ENCODE assay signal across 7 cellular contexts in genomic region chr11:64060263-64060860, GRCh38. TPM values are rescaled to one million over a fixed set of nuclear protein-coding genes. Genes with fewer than 3 reads are reported as not detected.
DNase-seq lines count a peak whose midpoint lies in the region; ATAC-seq lines count a peak whose summit lies in the region.

No MANE protein-coding gene starts in this region.

- peaks cover 2% of the 10 kb centered on the region; the same call in 1 of the 2 replicates for H3K4me1 ChIP-seq in iPS DF 6.9 (ENCODE audit: control insufficient read depth, insufficient read depth, low read length)

- no peaks in the 10 kb centered on the region for H3K9me3 Mint-ChIP-seq in activated T-helper 1 cell treated with anti-CD3 and anti-CD28 coated beads, Interleukin-12 subunit alpha, Interleukin-12 subunit beta, Interleukin-2, Interleukin-4 antibody, amounts not matched to agents 30 ng/mL and 10 ng/mL and 1 ng/mL, durations not matched to agents 14 hours and 24 hours and 36 hours
- H3K9me3 Mint-ChIP-seq in stimulated activated effector memory CD8-positive, alpha-beta T cell treated with anti-CD3 and anti-CD28 coated beads, Interleukin-12 subunit alpha, Interleukin-12 subunit beta, amount 100 ng/mL, for 72 hours: no peaks in the 10 kb centered on the region

- WGBS in iPS DF 6.9 (ENCODE audit: insufficient coverage, insufficient read length): no CpG with 5 or more reads among the region's 35 CpGs

- ATAC-seq in stimulated activated effector memory CD8-positive, alpha-beta T cell treated with anti-CD3 and anti-CD28 coated beads, Interleukin-12 subunit alpha, Interleukin-12 subunit beta, amount 100 ng/mL, for 72 hours: no peak
- ATAC-seq in GM19463 (IDR thresholded peaks at IDR 0.05; ENCODE audit: unreplicated experiment): no peak

- H3K36me3 ChIP-seq in H7 (replicated peaks; ENCODE audit: control insufficient read depth, insufficient read depth, low read length) (no peaks in the 10 kb centered on the region), iPS DF 6.9 (ENCODE audit: control insufficient read depth, insufficient read depth, low read length) (no peaks in the 10 kb centered on the region; the same call in 1 of the 2 replicates)

- H3K27me3 Mint-ChIP-seq in activated T-helper 1 cell treated with anti-CD3 and anti-CD28 coated beads, Interleukin-12 subunit alpha, Interleukin-12 subunit beta, Interleukin-2, Interleukin-4 antibody, amounts not matched to agents 30 ng/mL and 10 ng/mL and 1 ng/mL, durations not matched to agents 14 hours and 24 hours and 36 hours (ENCODE audit: insufficient read depth): peaks cover 13% of the 10 kb centered on the region

- peaks cover 5% of the 10 kb centered on the region for H3K4me1 Mint-ChIP-seq in activated T-helper 1 cell treated with anti-CD3 and anti-CD28 coated beads, Interleukin-12 subunit alpha, Interleukin-12 subunit beta, Interleukin-2, Interleukin-4 antibody, amounts not matched to agents 30 ng/mL and 10 ng/mL and 1 ng/mL, durations not matched to agents 14 hours and 24 hours and 36 hours (ENCODE audit: low read depth)
- peaks cover 20% of the 10 kb centered on the region for H3K4me1 Mint-ChIP-seq in stimulated activated effector memory CD8-positive, alpha-beta T cell treated with anti-CD3 and anti-CD28 coated beads, Interleukin-12 subunit alpha, Interleukin-12 subunit beta, amount 100 ng/mL, for 72 hours

- peaks cover 2% of the 10 kb centered on the region for H3K36me3 Mint-ChIP-seq in activated T-helper 1 cell treated with anti-CD3 and anti-CD28 coated beads, Interleukin-12 subunit alpha, Interleukin-12 subunit beta, Interleukin-2, Interleukin-4 antibody, amounts not matched to agents 30 ng/mL and 10 ng/mL and 1 ng/mL, durations not matched to agents 14 hours and 24 hours and 36 hours (ENCODE audit: low read depth)
- H3K36me3 Mint-ChIP-seq in stimulated activated effector memory CD8-positive, alpha-beta T cell treated with anti-CD3 and anti-CD28 coated beads, Interleukin-12 subunit alpha, Interleukin-12 subunit beta, amount 100 ng/mL, for 72 hours: no peaks in the 10 kb centered on the region

- H3K27ac Mint-ChIP-seq in activated T-helper 1 cell treated with anti-CD3 and anti-CD28 coated beads, Interleukin-12 subunit alpha, Interleukin-12 subunit beta, Interleukin-2, Interleukin-4 antibody, amounts not matched to agents 30 ng/mL and 10 ng/mL and 1 ng/mL, durations not matched to agents 14 hours and 24 hours and 36 hours: no peak overlapping the region
- H3K27ac Mint-ChIP-seq in stimulated activated effector memory CD8-positive, alpha-beta T cell treated with anti-CD3 and anti-CD28 coated beads, Interleukin-12 subunit alpha, Interleukin-12 subunit beta, amount 100 ng/mL, for 72 hours: no peak overlapping the region

- H3K27me3 ChIP-seq in H7 (ENCODE audit: control insufficient read depth, insufficient read depth, low read length): peaks cover 25% of the 10 kb centered on the region
- H3K27me3 ChIP-seq in iPS DF 6.9 (ENCODE audit: control insufficient read depth, insufficient read depth, low read length): peaks cover 38% of the 10 kb centered on the region

- H3K27ac ChIP-seq in iPS DF 6.9 (ENCODE audit: low read length): no peak overlapping the region

- intact Hi-C loops in activated T-helper 1 cell treated with anti-CD3 and anti-CD28 coated beads, Interleukin-12 subunit alpha, Interleukin-12 subunit beta, Interleukin-2, Interleukin-4 antibody, amounts not matched to agents 30 ng/mL and 10 ng/mL and 1 ng/mL, durations not matched to agents 14 hours and 24 hours and 36 hours (cut with micrococcal nuclease): no loop called here

- H3K9me3 ChIP-seq in iPS DF 6.9 (ENCODE audit: control insufficient read depth, insufficient read depth, low read length): no peaks in the 10 kb centered on the region

- DNase-seq in H7 (peak; percentile 87), iPS DF 6.9 (ENCODE audit: low read depth, low spot score) (no peak), T-helper 1 cell (no peak), DMS 273 treated with DMSO at 0.1 percent for 48 hours (lab: John Stamatoyannopoulos, UW) (no peak)
- no peak for DNase-seq in activated T-helper 1 cell treated with anti-CD3 and anti-CD28 coated beads, Interleukin-12 subunit alpha, Interleukin-12 subunit beta, Interleukin-2, Interleukin-4 antibody, amounts not matched to agents 30 ng/mL and 10 ng/mL and 1 ng/mL, durations not matched to agents 14 hours and 24 hours and 36 hours (ENCODE audit: low spot score)
- DNase-seq in stimulated activated effector memory CD8-positive, alpha-beta T cell treated with anti-CD3 and anti-CD28 coated beads, Interleukin-12 subunit alpha, Interleukin-12 subunit beta, amount 100 ng/mL, for 72 hours (ENCODE audit: low spot score in 2 of 2): no peak

- H3K4me3 Mint-ChIP-seq in activated T-helper 1 cell treated with anti-CD3 and anti-CD28 coated beads, Interleukin-12 subunit alpha, Interleukin-12 subunit beta, Interleukin-2, Interleukin-4 antibody, amounts not matched to agents 30 ng/mL and 10 ng/mL and 1 ng/mL, durations not matched to agents 14 hours and 24 hours and 36 hours: peak overlapping the region; percentile 51
- H3K4me3 Mint-ChIP-seq in stimulated activated effector memory CD8-positive, alpha-beta T cell treated with anti-CD3 and anti-CD28 coated beads, Interleukin-12 subunit alpha, Interleukin-12 subunit beta, amount 100 ng/mL, for 72 hours: peak overlapping the region; percentile 62

- H3K4me3 ChIP-seq in H7 (ENCODE audit: insufficient read depth, low read depth, low read length) (peak overlapping the region; percentile 29), iPS DF 6.9 (ENCODE audit: low read length) (peak overlapping the region; percentile 0; the same call in 1 of the 2 replicates)

RNA-seq across cellular contexts. Expression of gene FLRT1, which starts 24.6 kb away (rescaled TPM):
- total RNA-seq in H7 (2014; rRNA removed; shearing (Covaris generic)): 0.94 and 1.7 TPM in 2 replicates
- total RNA-seq in activated T-helper 1 cell treated with anti-CD3 and anti-CD28 coated beads, Interleukin-12 subunit alpha, Interleukin-12 subunit beta, Interleukin-2, Interleukin-4 antibody, amounts not matched to agents 30 ng/mL and 10 ng/mL and 1 ng/mL, durations not matched to agents 14 hours and 24 hours and 36 hours: not detected in 2 replicates
